13 cellular contexts compared by ENCODE assay signal in the genomic region with DNA sequence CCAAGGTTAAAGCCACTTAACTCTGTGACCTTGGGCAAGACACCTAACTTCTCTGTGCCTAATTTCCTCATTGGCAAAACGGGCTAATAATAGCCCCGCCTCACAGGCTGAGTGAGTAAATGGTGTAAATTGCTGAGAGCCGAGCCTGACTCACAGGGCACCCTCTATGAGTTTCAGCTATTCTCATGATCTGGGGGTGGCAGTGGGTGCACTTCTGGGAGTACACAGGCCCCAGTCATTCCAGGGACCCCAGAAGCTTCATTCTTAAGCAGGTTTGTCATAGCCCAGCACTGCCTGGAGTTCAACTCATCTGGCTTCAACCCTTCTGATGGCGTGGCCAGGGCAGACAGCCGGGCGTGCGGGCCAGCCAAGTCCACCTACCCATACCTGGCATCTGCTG.
"Had no signal": no experiment of that assay in that cellular context is flagged by ENCODE, and none has a peak within 500 bp of the region (broad histone marks: within the 10 kb centered on the region; RNA-seq: fewer than 3 reads in every experiment).

No MANE protein-coding gene starts in this region.

- H3K9me3 Mint-ChIP-seq: endodermal cell, natural killer cell had no signal

- H3K36me3 Mint-ChIP-seq: natural killer cell had no signal

- DNase-seq: activated naive CD4-positive, alpha-beta T cell; endodermal cell; left ventricle myocardium superior; mesenchymal stem cell; natural killer cell; small intestine; stimulated activated CD4-positive, alpha-beta T cell treated with anti-CD3 and anti-CD28 coated beads, Interleukin-4, amount 100 ng/mL, for 24 hours; stimulated activated naive CD4-positive, alpha-beta T cell treated with Interleukin-2 at 50 U/mL for 16 hours; substantia nigra; uterus had no signal

- ATAC-seq: activated CD4-positive, CD25-positive, alpha-beta regulatory T cell treated with anti-CD3 and anti-CD28 coated beads, Interleukin-2, amount 50 U/mL, for 24 hours; left ventricle myocardium superior; natural killer cell had no signal

- H3K27ac Mint-ChIP-seq: endodermal cell, natural killer cell had no signal

- H3K4me1 Mint-ChIP-seq: natural killer cell had no signal

- H3K27ac ChIP-seq: right atrium auricular region, tibial nerve, uterus had no signal

- H3K4me3 Mint-ChIP-seq: endodermal cell, natural killer cell had no signal
